Comparison of ENCODE assay signal across 14 cellular contexts in the genomic region with DNA sequence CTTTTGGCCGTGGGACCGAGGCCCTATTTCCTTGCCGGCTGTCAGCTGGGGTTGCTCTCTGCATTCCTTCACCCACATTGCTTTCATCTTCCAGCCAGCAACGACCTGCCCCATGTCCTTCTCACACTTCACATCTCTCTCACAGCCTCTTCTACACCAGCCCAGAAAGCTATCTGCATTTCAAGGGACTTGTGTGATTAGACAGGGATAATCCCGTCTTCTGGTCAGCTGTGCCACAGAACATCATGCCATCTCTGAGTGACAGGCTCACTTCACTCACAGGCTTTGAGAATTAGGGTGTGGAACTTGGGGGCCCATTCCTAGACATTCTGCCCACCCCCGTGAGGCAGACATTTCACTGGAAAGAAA. TPM values are rescaled to one million over a fixed set of nuclear protein-coding genes. Genes with fewer than 3 reads are reported as not detected.
A peak's percentile ranks its signal among the peaks of the same experiment; 100 is the strongest.
DNase-seq lines count a peak whose midpoint lies in the region; ATAC-seq and TF ChIP-seq lines count a peak whose summit lies in the region.
"Had no signal": no experiment of that assay in that cellular context is flagged by ENCODE, and none has a peak within 500 bp of the region (broad histone marks: within the 10 kb centered on the region; RNA-seq: fewer than 3 reads in every experiment).

No MANE protein-coding gene starts in this region.

- ATAC-seq in heart right ventricle (no peak), left ventricle myocardium superior (no peak), upper lobe of right lung (no peak), HG02840 (IDR thresholded peaks at IDR 0.05; ENCODE audit: low FRiP score, unreplicated experiment) (no peak), GM21529 (IDR thresholded peaks at IDR 0.05; ENCODE audit: unreplicated experiment) (no peak), HG03196 (IDR thresholded peaks at IDR 0.05; ENCODE audit: unreplicated experiment) (no peak)
- no peak for ATAC-seq in activated naive CD8-positive, alpha-beta T cell treated with anti-CD3 and anti-CD28 coated beads, Interleukin-2, amount 10 ng/mL, durations not matched to agents 7 days and 5 days (ENCODE audit: low read depth)
- ATAC-seq: GM23338, PC-3 had no signal

- H3K27me3 Mint-ChIP-seq in activated naive CD8-positive, alpha-beta T cell treated with anti-CD3 and anti-CD28 coated beads, Interleukin-2, amount 10 ng/mL, durations not matched to agents 7 days and 5 days = no peaks in the 10 kb centered on the region

- H3K9me3 ChIP-seq in heart right ventricle (no peaks in the 10 kb centered on the region), upper lobe of right lung (no peaks in the 10 kb centered on the region)
- H3K9me3 ChIP-seq: BE2C had no signal

- POLR2A ChIA-PET in activated naive CD8-positive, alpha-beta T cell treated with anti-CD3 and anti-CD28 coated beads, Interleukin-2, amount 10 ng/mL, durations not matched to agents 7 days and 5 days (lab: Charles Lee) = interaction anchor here (1.3 to 4.6 kb wide), 6 partner anchors 9 to 298 kb away, joined by 3 to 87 read pairs (median 40); a partner anchor contains a TSS

- no peaks in the 10 kb centered on the region for H3K36me3 ChIP-seq in heart right ventricle
- no peaks in the 10 kb centered on the region for H3K36me3 ChIP-seq in upper lobe of right lung
- H3K36me3 ChIP-seq: BE2C had no signal

- WGBS in heart right ventricle, 2 donors = 44 to 51% methylated on average over 6 of the region's 6 CpGs

- H3K27me3 ChIP-seq in heart right ventricle (no peaks in the 10 kb centered on the region), upper lobe of right lung (no peaks in the 10 kb centered on the region)
- H3K27me3 ChIP-seq: BE2C had no signal

- peak overlapping the region; percentile 15 for H3K4me3 Mint-ChIP-seq in activated naive CD8-positive, alpha-beta T cell treated with anti-CD3 and anti-CD28 coated beads, Interleukin-2, amount 10 ng/mL, durations not matched to agents 7 days and 5 days
- H3K4me3 Mint-ChIP-seq: GM23338 had no signal

- DNase-seq in heart right ventricle (no peak), left ventricle myocardium superior (no peak), myocyte (ENCODE audit: low read depth) (peak; percentile 63), upper lobe of right lung (no peak)
- no peak for DNase-seq in activated naive CD8-positive, alpha-beta T cell treated with anti-CD3 and anti-CD28 coated beads, Interleukin-2, amount 10 ng/mL, durations not matched to agents 7 days and 5 days
- DNase-seq: BE2C; NCI-H2107; PC-3; stimulated activated CD4-positive, alpha-beta T cell treated with anti-CD3 and anti-CD28 coated beads, Interleukin-15, amount 100 ng/mL, for 24 hours had no signal

- no peaks in the 10 kb centered on the region for H3K9me3 Mint-ChIP-seq in activated naive CD8-positive, alpha-beta T cell treated with anti-CD3 and anti-CD28 coated beads, Interleukin-2, amount 10 ng/mL, durations not matched to agents 7 days and 5 days
- H3K9me3 Mint-ChIP-seq: GM23338 had no signal

- peak overlapping the region; percentile 82 for H3K27ac Mint-ChIP-seq in activated naive CD8-positive, alpha-beta T cell treated with anti-CD3 and anti-CD28 coated beads, Interleukin-2, amount 10 ng/mL, durations not matched to agents 7 days and 5 days
- H3K27ac Mint-ChIP-seq: GM23338 had no signal

- H3K4me3 ChIP-seq in heart right ventricle (no peak overlapping the region), upper lobe of right lung (no peak overlapping the region)
- H3K4me3 ChIP-seq: GM23338 had no signal

- H3K4me1 Mint-ChIP-seq in activated naive CD8-positive, alpha-beta T cell treated with anti-CD3 and anti-CD28 coated beads, Interleukin-2, amount 10 ng/mL, durations not matched to agents 7 days and 5 days = peaks cover 34% of the 10 kb centered on the region

- no peak for TF ChIP-seq CTCF in heart right ventricle (IDR thresholded peaks at IDR 0.05)
- TF ChIP-seq CTCF in upper lobe of right lung (IDR thresholded peaks at IDR 0.05) = no peak

- H3K27ac ChIP-seq in heart right ventricle (peak overlapping the region; percentile 55 to 94 (median 88)), upper lobe of right lung (peak overlapping the region; percentile 86)
- H3K27ac ChIP-seq: KMS-11 had no signal

- no peaks in the 10 kb centered on the region for H3K36me3 Mint-ChIP-seq in activated naive CD8-positive, alpha-beta T cell treated with anti-CD3 and anti-CD28 coated beads, Interleukin-2, amount 10 ng/mL, durations not matched to agents 7 days and 5 days

- H3K4me1 ChIP-seq in heart right ventricle (peaks cover 7 to 84% (median 53%) of the 10 kb centered on the region in 9 donors), upper lobe of right lung (peaks cover 54% of the 10 kb centered on the region)

- intact Hi-C loops in heart right ventricle (cut with DNase I) (no loop called here), left ventricle myocardium superior (cut with micrococcal nuclease) (no loop called here), upper lobe of right lung (cut with DNase I) (no loop called here)

RNA-seq across cellular contexts. Expression of a gene that starts 16.4 kb away (rescaled TPM):
- total RNA-seq in heart right ventricle = 1 to 10 TPM; 1.0 to 3.3 (median 2.1) TPM
- polyA plus RNA-seq in heart right ventricle = 1 to 10 TPM; 1.4 to 3.1 TPM
- 3.0 TPM for total RNA-seq in left ventricle myocardium superior
- total RNA-seq in activated naive CD8-positive, alpha-beta T cell treated with anti-CD3 and anti-CD28 coated beads, Interleukin-2, amount 10 ng/mL, durations not matched to agents 7 days and 5 days = under 1 TPM; 0.14 to 0.23 TPM
- total RNA-seq in myocyte = 1.6 and 4.6 TPM in 2 replicates
- polyA plus RNA-seq in myocyte (2012) = 1.6 TPM
- total RNA-seq in upper lobe of right lung = 17.2 TPM
- total RNA-seq: GM23338, PC-3 had no signal
- polyA plus RNA-seq: GM23338 had no signal

RNA-seq across cellular contexts. Expression of a gene that starts 23.6 kb away (rescaled TPM):
- total RNA-seq in heart right ventricle (1 to 10 TPM in 2 of 10 donors, under 1 TPM in 8; 0.12 to 1.2 (median 0.41) TPM), left ventricle myocardium superior (0.27 TPM), myocyte (0.05 and 0.08 TPM in 2 replicates), upper lobe of right lung (1.9 TPM)
- under 1 TPM; 0.12 to 0.44 TPM for polyA plus RNA-seq in heart right ventricle
- total RNA-seq in activated naive CD8-positive, alpha-beta T cell treated with anti-CD3 and anti-CD28 coated beads, Interleukin-2, amount 10 ng/mL, durations not matched to agents 7 days and 5 days = under 1 TPM in 1 of 2 experiments, not detected in 1; 0.22 TPM
- polyA plus RNA-seq in myocyte (2012) = 0.64 TPM

RNA-seq across cellular contexts. Expression of a gene that starts 43.1 kb away (rescaled TPM):
- total RNA-seq in heart right ventricle = not detected
- under 1 TPM in 1 of 2 donors, not detected in 1; 0.13 TPM for polyA plus RNA-seq in heart right ventricle
- not detected for total RNA-seq in left ventricle myocardium superior
- total RNA-seq in activated naive CD8-positive, alpha-beta T cell treated with anti-CD3 and anti-CD28 coated beads, Interleukin-2, amount 10 ng/mL, durations not matched to agents 7 days and 5 days = not detected
- not detected in 2 replicates for total RNA-seq in myocyte
- polyA plus RNA-seq in myocyte (2012) = not detected
- 1.2 TPM for total RNA-seq in upper lobe of right lung
- total RNA-seq: GM23338, PC-3 had no signal
- polyA plus RNA-seq: GM23338 had no signal
